8 cellular contexts compared by ENCODE assay signal in the genomic region with DNA sequence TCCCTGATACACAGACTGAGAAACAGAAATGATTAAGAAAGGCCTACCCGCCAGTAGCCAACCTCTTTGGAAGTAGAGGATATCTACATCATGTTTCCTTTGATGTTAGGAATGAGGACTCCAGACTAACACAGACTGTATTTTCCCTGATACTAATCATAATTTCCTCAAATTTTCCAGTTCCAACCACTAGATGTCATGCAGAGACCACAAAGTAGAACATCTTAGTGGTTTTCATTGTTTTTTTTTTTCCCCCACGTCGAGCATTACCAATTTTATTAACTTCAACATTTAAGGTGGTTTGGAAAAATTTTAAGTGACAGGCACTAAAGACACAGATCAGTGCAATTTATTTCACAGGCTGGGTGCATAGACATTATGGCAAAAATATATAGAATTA.
DNase-seq lines count a peak whose midpoint lies in the region; ATAC-seq, FAIRE-seq and TF ChIP-seq lines count a peak whose summit lies in the region.
"Not testable (repeated sequence)": the region's sequence is repeated elsewhere in the genome, so short reads cannot be mapped to it uniquely, and the experiment has no call there.

No MANE protein-coding gene starts in this region.

- CTCF ChIA-PET in PC-3 (lab: Charles Lee) = not testable (repeated sequence)

- not testable (repeated sequence) for FAIRE-seq in astrocyte (lab: Jason Lieb, UNC)
- peak; percentile 91 for FAIRE-seq in kidney (lab: Jason Lieb, UNC)

- H3K9me3 ChIP-seq in PC-3 (ENCODE audit: low read length); astrocyte (ENCODE audit: insufficient read depth, low read depth, low read length); kidney (ENCODE audit: control insufficient read depth in 1 of 2, low read length in 2 of 2); neural progenitor cell (ENCODE audit: low read depth): not testable (repeated sequence)

- TF ChIP-seq CTCF in 22Rv1 (IDR thresholded peaks at IDR 0.05) = peak; percentile 20
- TF ChIP-seq CTCF in PC-3 (conservative IDR thresholded peaks at IDR 0.05; ENCODE audit: low read depth, low read length) = not testable (repeated sequence)
- TF ChIP-seq CTCF in astrocyte (IDR thresholded peaks at IDR 0.05; ENCODE audit: insufficient read depth, low read depth, low read length) = peak; percentile 11
- peak; percentile 30 for TF ChIP-seq CTCF in endothelial cell (IDR thresholded peaks at IDR 0.05; ENCODE audit: unreplicated experiment)
- peak; percentile 13 for TF ChIP-seq CTCF in kidney (IDR thresholded peaks at IDR 0.05; ENCODE audit: borderline replicate concordance, extremely low read depth, insufficient read depth)
- TF ChIP-seq CTCF in neural progenitor cell (IDR thresholded peaks at IDR 0.05) = peak; percentile 57

- H3K36me3 ChIP-seq in PC-3 (ENCODE audit: low read depth, low read length); astrocyte (ENCODE audit: insufficient read depth, low read length); kidney (ENCODE audit: control insufficient read depth in 1 of 2, insufficient read depth in 2 of 2, low read length in 2 of 2); neural progenitor cell: not testable (repeated sequence)

- not testable (repeated sequence) for H3F3A ChIP-seq in PC-3 (ENCODE audit: low read length, unreplicated experiment); neural progenitor cell (ENCODE audit: low read depth)

- H3K27ac Mint-ChIP-seq in astrocyte (ENCODE audit: unreplicated experiment); endothelial cell (ENCODE audit: unreplicated experiment); neural progenitor cell: not testable (repeated sequence)

- H3K9me2 ChIP-seq in PC-3 (replicated peaks; ENCODE audit: low read length) = not testable (repeated sequence)

- H2AFZ ChIP-seq in PC-3 (ENCODE audit: low read length); astrocyte (ENCODE audit: low read depth, low read length); neural progenitor cell (replicated peaks): not testable (repeated sequence)

- not testable (repeated sequence) for H3K79me2 ChIP-seq in PC-3 (ENCODE audit: low read length); astrocyte (ENCODE audit: insufficient read depth, low read length); neural progenitor cell (ENCODE audit: low read depth)

- H3K4me3 Mint-ChIP-seq in astrocyte (ENCODE audit: unreplicated experiment); endothelial cell (ENCODE audit: unreplicated experiment); neural progenitor cell: not testable (repeated sequence)

- not testable (repeated sequence) for H3K9ac ChIP-seq in PC-3 (ENCODE audit: low read length); astrocyte (ENCODE audit: low read length); kidney (ENCODE audit: low read length in 2 of 2); neural progenitor cell

- POLR2A ChIA-PET in PC-3 (lab: Charles Lee; ENCODE audit: unreplicated experiment) = not testable (repeated sequence)

- DNase-seq in ELR (ENCODE audit: low read depth) = peak; percentile 23
- DNase-seq in LHCN-M2 (ENCODE audit: low read depth) = peak; percentile 3
- DNase-seq in PC-3 = peak; percentile 6
- not testable (repeated sequence) for DNase-seq in astrocyte (ENCODE audit: low read depth); endothelial cell (ENCODE audit: low spot score); kidney; neural progenitor cell (ENCODE audit: low spot score)

- H4K20me1 ChIP-seq in PC-3 (ENCODE audit: low read length); astrocyte (ENCODE audit: insufficient read depth, low read length); neural progenitor cell (ENCODE audit: low read depth): not testable (repeated sequence)

- H3K36me3 Mint-ChIP-seq in astrocyte (ENCODE audit: low read depth, unreplicated experiment); endothelial cell (ENCODE audit: low read depth, unreplicated experiment); neural progenitor cell: not testable (repeated sequence)

- not testable (repeated sequence) for H3K9me3 Mint-ChIP-seq in astrocyte (ENCODE audit: unreplicated experiment); endothelial cell (ENCODE audit: unreplicated experiment); neural progenitor cell

- not testable (repeated sequence) for H3K4me2 ChIP-seq in PC-3 (ENCODE audit: low read length); astrocyte (ENCODE audit: low read length); neural progenitor cell

- H3K27me3 ChIP-seq in PC-3 (ENCODE audit: low read length); astrocyte (ENCODE audit: insufficient read depth, low read length); neural progenitor cell: not testable (repeated sequence)

- intact Hi-C loops in PC-3 (cut with micrococcal nuclease) = loop anchor here (5.0 kb wide), 1 partner anchor 289 kb away; no protein-coding TSS in a partner anchor
- intact Hi-C loops in kidney (cut with DNase I) = not testable (repeated sequence)

- BruUV-seq in PC-3 (replicated peaks; lab: Mats Ljungman, UMichigan) = not testable (repeated sequence)

- H3K4me1 ChIP-seq in PC-3 (ENCODE audit: insufficient read depth, low read length); astrocyte (ENCODE audit: insufficient read depth, low read length); kidney (ENCODE audit: control insufficient read depth in 1 of 2, insufficient read depth in 1 of 2, low read depth in 1 of 2, low read length in 2 of 2); neural progenitor cell: not testable (repeated sequence)

- H3K27me3 Mint-ChIP-seq in astrocyte (ENCODE audit: low read depth, unreplicated experiment); endothelial cell (ENCODE audit: unreplicated experiment); neural progenitor cell (ENCODE audit: insufficient read depth, low read depth): not testable (repeated sequence)

- not testable (repeated sequence) for ATAC-seq in PC-3

- H3K27ac ChIP-seq in 22Rv1; PC-3 (ENCODE audit: low read length); astrocyte (ENCODE audit: low read depth, low read length); kidney (ENCODE audit: low read depth in 2 of 2, low read length in 2 of 2); neural progenitor cell: not testable (repeated sequence)

- not testable (repeated sequence) for H3K4me3 ChIP-seq in PC-3 (ENCODE audit: low read length); astrocyte (ENCODE audit: insufficient read depth, low read depth, low read length); kidney (ENCODE audit: low read length in 2 of 2); neural progenitor cell

- H3K4me1 Mint-ChIP-seq in astrocyte (ENCODE audit: low read depth, unreplicated experiment); endothelial cell (ENCODE audit: unreplicated experiment); neural progenitor cell: not testable (repeated sequence)
